Comparison of ENCODE assay signal across 12 cellular contexts in the genomic region with DNA sequence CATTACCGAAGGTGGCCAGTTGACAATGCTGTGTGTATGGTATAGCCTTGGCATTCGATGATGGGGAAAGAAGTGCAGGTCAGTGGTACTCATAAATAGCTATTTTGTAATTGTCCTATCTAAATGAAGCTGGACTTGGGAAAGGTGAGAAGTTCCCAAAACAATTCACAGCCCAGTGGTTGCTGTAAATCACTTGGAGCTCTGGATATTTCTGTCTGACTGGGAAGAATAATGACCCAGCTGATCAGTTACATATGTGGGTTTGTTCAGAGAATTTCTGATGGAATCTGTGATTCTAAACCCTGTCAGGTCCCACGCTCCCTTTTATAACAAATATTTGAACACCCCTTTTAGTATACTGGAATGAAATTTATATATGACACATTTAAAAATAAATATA.
DNase-seq lines count a peak whose midpoint lies in the region; FAIRE-seq and TF ChIP-seq lines count a peak whose summit lies in the region.
"Had no signal": no experiment of that assay in that cellular context is flagged by ENCODE, and none has a peak within 500 bp of the region (broad histone marks: within the 10 kb centered on the region; RNA-seq: fewer than 3 reads in every experiment).

No MANE protein-coding gene starts in this region.

- no peak for FAIRE-seq in astrocyte (lab: Jason Lieb, UNC)
- FAIRE-seq: GM12891, H54 had no signal

- H3K4me1 Mint-ChIP-seq in astrocyte (ENCODE audit: low read depth, unreplicated experiment) = peaks cover 24% of the 10 kb centered on the region
- H3K4me1 Mint-ChIP-seq: CD4-positive, CD25-positive, alpha-beta regulatory T cell had no signal

- no peaks in the 10 kb centered on the region for H3K79me2 ChIP-seq in Karpas-422 (ENCODE audit: low read length)
- H3K79me2 ChIP-seq in astrocyte (ENCODE audit: insufficient read depth, low read length) = no peaks in the 10 kb centered on the region

- H3K9ac ChIP-seq in Karpas-422 (ENCODE audit: low read length) = peak overlapping the region; percentile 38; the same call in 1 of the 2 replicates
- no peak overlapping the region for H3K9ac ChIP-seq in astrocyte (ENCODE audit: low read length)
- H3K9ac ChIP-seq: BLaER1 treated with 17β-estradiol and CSF1 and Interleukin-3, amounts not matched to agents 10 nM and 100 nM; GM23248 had no signal

- H3K27ac ChIP-seq in Karpas-422 (ENCODE audit: low read length) = peak overlapping the region; percentile 95
- no peak overlapping the region for H3K27ac ChIP-seq in astrocyte (ENCODE audit: low read depth, low read length)
- H3K27ac ChIP-seq: BLaER1 treated with 17β-estradiol and CSF1 and Interleukin-3, amounts not matched to agents 10 nM and 100 nM; GM23248 had no signal

- H3K27me3 ChIP-seq in Karpas-422 (ENCODE audit: low read length) (no peaks in the 10 kb centered on the region), astrocyte (ENCODE audit: insufficient read depth, low read length) (no peaks in the 10 kb centered on the region)
- H3K27me3 ChIP-seq: BLaER1 treated with 17β-estradiol and CSF1 and Interleukin-3, amounts not matched to agents 10 nM and 100 nM had no signal

- H3K9me2 ChIP-seq in Karpas-422 (replicated peaks; ENCODE audit: insufficient read depth, low read length) = no peaks in the 10 kb centered on the region

- H3K4me3 ChIP-seq in Karpas-422 (ENCODE audit: low read length) = peak overlapping the region; percentile 19; the same call in 1 of the 2 replicates
- H3K4me3 ChIP-seq in astrocyte (ENCODE audit: insufficient read depth, low read depth, low read length) = no peak overlapping the region
- H3K4me3 ChIP-seq: BLaER1 treated with 17β-estradiol and CSF1 and Interleukin-3, amounts not matched to agents 10 nM and 100 nM; GM23248 had no signal

- H3K4me3 Mint-ChIP-seq in astrocyte (ENCODE audit: unreplicated experiment) = no peak overlapping the region
- H3K4me3 Mint-ChIP-seq: CD4-positive, CD25-positive, alpha-beta regulatory T cell had no signal

- no peak for TF ChIP-seq CTCF in astrocyte (IDR thresholded peaks at IDR 0.05; ENCODE audit: insufficient read depth, low read depth, low read length)

- no peaks in the 10 kb centered on the region for H3K36me3 Mint-ChIP-seq in astrocyte (ENCODE audit: low read depth, unreplicated experiment)
- H3K36me3 Mint-ChIP-seq: CD4-positive, CD25-positive, alpha-beta regulatory T cell had no signal

- H3K9me3 Mint-ChIP-seq in astrocyte (ENCODE audit: unreplicated experiment) = no peaks in the 10 kb centered on the region

- peak overlapping the region; percentile 47 for H2AFZ ChIP-seq in Karpas-422 (ENCODE audit: low read length)
- H2AFZ ChIP-seq in astrocyte (ENCODE audit: low read depth, low read length) = no peak overlapping the region
- H2AFZ ChIP-seq: GM23248 had no signal

- peak overlapping the region; percentile 63 for H3K4me2 ChIP-seq in Karpas-422 (ENCODE audit: low read depth, low read length, poor library complexity, severe bottlenecking)
- no peak overlapping the region for H3K4me2 ChIP-seq in astrocyte (ENCODE audit: low read length)

- DNase-seq in Karpas-422 (no peak), astrocyte (ENCODE audit: low read depth) (peak; percentile 35), left kidney (ENCODE audit: low read depth, low spot score) (peak; percentile 59), hypothalamus (lab: John Stamatoyannopoulos, UW) (no peak), DMS 273 treated with DMSO at 0.1 percent for 48 hours (lab: John Stamatoyannopoulos, UW) (no peak), NCI-H510A treated with DMSO at 0.1 percent for 48 hours (lab: John Stamatoyannopoulos, UW) (no peak), iPS-NIHi11 (ENCODE audit: low spot score) (no peak)
- DNase-seq: CD4-positive, CD25-positive, alpha-beta regulatory T cell; GM23248 had no signal

- H4K20me1 ChIP-seq in Karpas-422 (ENCODE audit: insufficient read depth, low read depth, low read length) = no peaks in the 10 kb centered on the region
- no peaks in the 10 kb centered on the region for H4K20me1 ChIP-seq in astrocyte (ENCODE audit: insufficient read depth, low read length)
- H4K20me1 ChIP-seq: BLaER1 treated with 17β-estradiol and CSF1 and Interleukin-3, amounts not matched to agents 10 nM and 100 nM had no signal

- H3K9me3 ChIP-seq in Karpas-422 (ENCODE audit: low read length) (peaks cover 5% of the 10 kb centered on the region; the same call in 1 of the 2 replicates), astrocyte (ENCODE audit: insufficient read depth, low read depth, low read length) (no peaks in the 10 kb centered on the region)

- H3K4me1 ChIP-seq in Karpas-422 (ENCODE audit: low read length) = peaks cover 71% of the 10 kb centered on the region
- peaks cover 18% of the 10 kb centered on the region for H3K4me1 ChIP-seq in astrocyte (ENCODE audit: insufficient read depth, low read length)

- H3K27me3 Mint-ChIP-seq in astrocyte (ENCODE audit: low read depth, unreplicated experiment) = no peaks in the 10 kb centered on the region

- no peak overlapping the region for H3K27ac Mint-ChIP-seq in astrocyte (ENCODE audit: unreplicated experiment)
- H3K27ac Mint-ChIP-seq: CD4-positive, CD25-positive, alpha-beta regulatory T cell had no signal

- H3K36me3 ChIP-seq in Karpas-422 (ENCODE audit: insufficient read depth, low read length) (no peaks in the 10 kb centered on the region), astrocyte (ENCODE audit: insufficient read depth, low read length) (no peaks in the 10 kb centered on the region)
- H3K36me3 ChIP-seq: BLaER1 treated with 17β-estradiol and CSF1 and Interleukin-3, amounts not matched to agents 10 nM and 100 nM had no signal

Comparison
In these comparisons a context has a peak if more than half of its experiments do, and no peak if none do; other contexts are left out.
1. DNase-seq: peak in astrocyte (single experiment) and left kidney (single experiment); none in Karpas-422 (single experiment), hypothalamus (0 of 51), DMS 273 treated with DMSO at 0.1 percent for 48 hours (single experiment), NCI-H510A treated with DMSO at 0.1 percent for 48 hours (single experiment) and iPS-NIHi11 (single experiment).